Comparison of ENCODE assay signal across 1 cellular context in genomic region chr10:4354382-4354812, GRCh38.
A peak's percentile ranks its signal among the peaks of the same experiment; 100 is the strongest.
TF ChIP-seq lines count a peak whose summit lies in the region.

No MANE protein-coding gene starts in this region.

TF ChIP-seq in HEK293, 187 proteins besides CTCF, POLR2A, EP300 and RAD21 (continued from another document and continues in another):
- TF ChIP-seq, protein P1, sequence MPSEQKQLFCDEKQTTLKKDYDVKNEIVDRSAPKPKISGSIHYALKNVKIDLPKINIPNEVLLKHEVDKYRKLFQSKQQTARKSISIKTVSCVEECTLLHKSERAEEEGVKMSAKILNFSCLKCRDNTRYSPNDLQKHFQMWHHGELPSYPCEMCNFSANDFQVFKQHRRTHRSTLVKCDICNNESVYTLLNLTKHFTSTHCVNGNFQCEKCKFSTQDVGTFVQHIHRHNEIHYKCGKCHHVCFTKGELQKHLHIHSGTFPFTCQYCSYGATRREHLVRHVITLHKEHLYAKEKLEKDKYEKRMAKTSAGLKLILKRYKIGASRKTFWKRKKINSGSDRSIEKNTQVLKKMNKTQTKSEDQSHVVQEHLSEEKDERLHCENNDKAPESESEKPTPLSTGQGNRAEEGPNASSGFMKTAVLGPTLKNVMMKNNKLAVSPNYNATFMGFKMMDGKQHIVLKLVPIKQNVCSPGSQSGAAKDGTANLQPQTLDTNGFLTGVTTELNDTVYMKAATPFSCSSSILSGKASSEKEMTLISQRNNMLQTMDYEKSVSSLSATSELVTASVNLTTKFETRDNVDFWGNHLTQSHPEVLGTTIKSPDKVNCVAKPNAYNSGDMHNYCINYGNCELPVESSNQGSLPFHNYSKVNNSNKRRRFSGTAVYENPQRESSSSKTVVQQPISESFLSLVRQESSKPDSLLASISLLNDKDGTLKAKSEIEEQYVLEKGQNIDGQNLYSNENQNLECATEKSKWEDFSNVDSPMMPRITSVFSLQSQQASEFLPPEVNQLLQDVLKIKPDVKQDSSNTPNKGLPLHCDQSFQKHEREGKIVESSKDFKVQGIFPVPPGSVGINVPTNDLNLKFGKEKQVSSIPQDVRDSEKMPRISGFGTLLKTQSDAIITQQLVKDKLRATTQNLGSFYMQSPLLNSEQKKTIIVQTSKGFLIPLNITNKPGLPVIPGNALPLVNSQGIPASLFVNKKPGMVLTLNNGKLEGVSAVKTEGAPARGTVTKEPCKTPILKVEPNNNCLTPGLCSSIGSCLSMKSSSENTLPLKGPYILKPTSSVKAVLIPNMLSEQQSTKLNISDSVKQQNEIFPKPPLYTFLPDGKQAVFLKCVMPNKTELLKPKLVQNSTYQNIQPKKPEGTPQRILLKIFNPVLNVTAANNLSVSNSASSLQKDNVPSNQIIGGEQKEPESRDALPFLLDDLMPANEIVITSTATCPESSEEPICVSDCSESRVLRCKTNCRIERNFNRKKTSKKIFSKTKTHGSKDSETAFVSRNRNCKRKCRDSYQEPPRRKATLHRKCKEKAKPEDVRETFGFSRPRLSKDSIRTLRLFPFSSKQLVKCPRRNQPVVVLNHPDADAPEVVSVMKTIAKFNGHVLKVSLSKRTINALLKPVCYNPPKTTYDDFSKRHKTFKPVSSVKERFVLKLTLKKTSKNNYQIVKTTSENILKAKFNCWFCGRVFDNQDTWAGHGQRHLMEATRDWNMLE (tag by site-specific recombination; conservative IDR thresholded peaks at IDR 0.05; ENCODE audit: low read depth), result 0 out of 2 replicates have a peak, but pooled peaks have one; percentile 15
- TF ChIP-seq ZNF157 (tag by site-specific recombination; IDR thresholded peaks at IDR 0.05), result no peak
- no peak for TF ChIP-seq KLF17 (tag by site-specific recombination; IDR thresholded peaks at IDR 0.05)
- TF ChIP-seq ZNF10 (tag by site-specific recombination; IDR thresholded peaks at IDR 0.05), result peak; percentile 83
- no peak for TF ChIP-seq YY2 (tag by site-specific recombination; IDR thresholded peaks at IDR 0.05)
- TF ChIP-seq, protein P2, sequence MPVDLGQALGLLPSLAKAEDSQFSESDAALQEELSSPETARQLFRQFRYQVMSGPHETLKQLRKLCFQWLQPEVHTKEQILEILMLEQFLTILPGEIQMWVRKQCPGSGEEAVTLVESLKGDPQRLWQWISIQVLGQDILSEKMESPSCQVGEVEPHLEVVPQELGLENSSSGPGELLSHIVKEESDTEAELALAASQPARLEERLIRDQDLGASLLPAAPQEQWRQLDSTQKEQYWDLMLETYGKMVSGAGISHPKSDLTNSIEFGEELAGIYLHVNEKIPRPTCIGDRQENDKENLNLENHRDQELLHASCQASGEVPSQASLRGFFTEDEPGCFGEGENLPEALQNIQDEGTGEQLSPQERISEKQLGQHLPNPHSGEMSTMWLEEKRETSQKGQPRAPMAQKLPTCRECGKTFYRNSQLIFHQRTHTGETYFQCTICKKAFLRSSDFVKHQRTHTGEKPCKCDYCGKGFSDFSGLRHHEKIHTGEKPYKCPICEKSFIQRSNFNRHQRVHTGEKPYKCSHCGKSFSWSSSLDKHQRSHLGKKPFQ (tag by site-specific recombination; IDR thresholded peaks at IDR 0.05), result no peak
- TF ChIP-seq ZNF155 (tag by site-specific recombination; IDR thresholded peaks at IDR 0.05), result no peak
- peak; percentile 16; the same call in 1 of the 2 replicates for TF ChIP-seq MZF1 (tag by site-specific recombination; IDR thresholded peaks at IDR 0.05; ENCODE audit: borderline replicate concordance)
- no peak for TF ChIP-seq ZNF513 (tag by site-specific recombination; IDR thresholded peaks at IDR 0.05)
- no peak for TF ChIP-seq ZBTB21 (tag by site-specific recombination; IDR thresholded peaks at IDR 0.05)
- no peak for TF ChIP-seq ZBTB49 (tag by site-specific recombination; IDR thresholded peaks at IDR 0.05; ENCODE audit: low read depth)
- TF ChIP-seq ZNF112 (tag by site-specific recombination; IDR thresholded peaks at IDR 0.05), result no peak
- TF ChIP-seq ZNF426 (tag by site-specific recombination; IDR thresholded peaks at IDR 0.05), result no peak
- TF ChIP-seq ZNF214 (tag by site-specific recombination; IDR thresholded peaks at IDR 0.05; ENCODE audit: borderline replicate concordance), result no peak
- TF ChIP-seq, protein P3, sequence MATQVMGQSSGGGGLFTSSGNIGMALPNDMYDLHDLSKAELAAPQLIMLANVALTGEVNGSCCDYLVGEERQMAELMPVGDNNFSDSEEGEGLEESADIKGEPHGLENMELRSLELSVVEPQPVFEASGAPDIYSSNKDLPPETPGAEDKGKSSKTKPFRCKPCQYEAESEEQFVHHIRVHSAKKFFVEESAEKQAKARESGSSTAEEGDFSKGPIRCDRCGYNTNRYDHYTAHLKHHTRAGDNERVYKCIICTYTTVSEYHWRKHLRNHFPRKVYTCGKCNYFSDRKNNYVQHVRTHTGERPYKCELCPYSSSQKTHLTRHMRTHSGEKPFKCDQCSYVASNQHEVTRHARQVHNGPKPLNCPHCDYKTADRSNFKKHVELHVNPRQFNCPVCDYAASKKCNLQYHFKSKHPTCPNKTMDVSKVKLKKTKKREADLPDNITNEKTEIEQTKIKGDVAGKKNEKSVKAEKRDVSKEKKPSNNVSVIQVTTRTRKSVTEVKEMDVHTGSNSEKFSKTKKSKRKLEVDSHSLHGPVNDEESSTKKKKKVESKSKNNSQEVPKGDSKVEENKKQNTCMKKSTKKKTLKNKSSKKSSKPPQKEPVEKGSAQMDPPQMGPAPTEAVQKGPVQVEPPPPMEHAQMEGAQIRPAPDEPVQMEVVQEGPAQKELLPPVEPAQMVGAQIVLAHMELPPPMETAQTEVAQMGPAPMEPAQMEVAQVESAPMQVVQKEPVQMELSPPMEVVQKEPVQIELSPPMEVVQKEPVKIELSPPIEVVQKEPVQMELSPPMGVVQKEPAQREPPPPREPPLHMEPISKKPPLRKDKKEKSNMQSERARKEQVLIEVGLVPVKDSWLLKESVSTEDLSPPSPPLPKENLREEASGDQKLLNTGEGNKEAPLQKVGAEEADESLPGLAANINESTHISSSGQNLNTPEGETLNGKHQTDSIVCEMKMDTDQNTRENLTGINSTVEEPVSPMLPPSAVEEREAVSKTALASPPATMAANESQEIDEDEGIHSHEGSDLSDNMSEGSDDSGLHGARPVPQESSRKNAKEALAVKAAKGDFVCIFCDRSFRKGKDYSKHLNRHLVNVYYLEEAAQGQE (tag by site-specific recombination; IDR thresholded peaks at IDR 0.05), result no peak
- 0 out of 2 replicates have a peak, but pooled peaks have one; percentile 16 for TF ChIP-seq ZNF843 (tag by site-specific recombination; IDR thresholded peaks at IDR 0.05)
- TF ChIP-seq ZBTB48 (tag by site-specific recombination; IDR thresholded peaks at IDR 0.05), result no peak
- TF ChIP-seq INSM2 (tag by site-specific recombination; IDR thresholded peaks at IDR 0.05), result peak; percentile 59
- no peak for TF ChIP-seq ZNF549 (tag by site-specific recombination; IDR thresholded peaks at IDR 0.05)
- TF ChIP-seq GLIS2 (tag by site-specific recombination; IDR thresholded peaks at IDR 0.05), result no peak
- no peak for TF ChIP-seq ZNF560 (tag by site-specific recombination; IDR thresholded peaks at IDR 0.05; ENCODE audit: borderline replicate concordance)
- TF ChIP-seq, protein P4, sequence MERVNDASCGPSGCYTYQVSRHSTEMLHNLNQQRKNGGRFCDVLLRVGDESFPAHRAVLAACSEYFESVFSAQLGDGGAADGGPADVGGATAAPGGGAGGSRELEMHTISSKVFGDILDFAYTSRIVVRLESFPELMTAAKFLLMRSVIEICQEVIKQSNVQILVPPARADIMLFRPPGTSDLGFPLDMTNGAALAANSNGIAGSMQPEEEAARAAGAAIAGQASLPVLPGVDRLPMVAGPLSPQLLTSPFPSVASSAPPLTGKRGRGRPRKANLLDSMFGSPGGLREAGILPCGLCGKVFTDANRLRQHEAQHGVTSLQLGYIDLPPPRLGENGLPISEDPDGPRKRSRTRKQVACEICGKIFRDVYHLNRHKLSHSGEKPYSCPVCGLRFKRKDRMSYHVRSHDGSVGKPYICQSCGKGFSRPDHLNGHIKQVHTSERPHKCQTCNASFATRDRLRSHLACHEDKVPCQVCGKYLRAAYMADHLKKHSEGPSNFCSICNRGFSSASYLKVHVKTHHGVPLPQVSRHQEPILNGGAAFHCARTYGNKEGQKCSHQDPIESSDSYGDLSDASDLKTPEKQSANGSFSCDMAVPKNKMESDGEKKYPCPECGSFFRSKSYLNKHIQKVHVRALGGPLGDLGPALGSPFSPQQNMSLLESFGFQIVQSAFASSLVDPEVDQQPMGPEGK (tag by site-specific recombination; IDR thresholded peaks at IDR 0.05), result no peak
- TF ChIP-seq ZNF16 (tag by site-specific recombination; IDR thresholded peaks at IDR 0.05; ENCODE audit: low read depth), result no peak
- no peak for TF ChIP-seq KLF16 (tag by site-specific recombination; IDR thresholded peaks at IDR 0.05)
- no peak for TF ChIP-seq ZNF391 (tag by site-specific recombination; IDR thresholded peaks at IDR 0.05; ENCODE audit: borderline replicate concordance, low read depth)
- no peak for TF ChIP-seq ZNF2 (tag by site-specific recombination; IDR thresholded peaks at IDR 0.05)
- TF ChIP-seq, protein P5, sequence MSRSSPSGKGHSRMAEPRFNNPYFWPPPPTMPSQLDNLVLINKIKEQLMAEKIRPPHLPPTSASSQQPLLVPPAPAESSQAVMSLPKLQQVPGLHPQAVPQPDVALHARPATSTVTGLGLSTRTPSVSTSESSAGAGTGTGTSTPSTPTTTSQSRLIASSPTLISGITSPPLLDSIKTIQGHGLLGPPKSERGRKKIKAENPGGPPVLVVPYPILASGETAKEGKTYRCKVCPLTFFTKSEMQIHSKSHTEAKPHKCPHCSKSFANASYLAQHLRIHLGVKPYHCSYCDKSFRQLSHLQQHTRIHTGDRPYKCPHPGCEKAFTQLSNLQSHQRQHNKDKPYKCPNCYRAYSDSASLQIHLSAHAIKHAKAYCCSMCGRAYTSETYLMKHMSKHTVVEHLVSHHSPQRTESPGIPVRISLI (tag by site-specific recombination; IDR thresholded peaks at IDR 0.05), result no peak
- TF ChIP-seq ZNF350 (tag by site-specific recombination; IDR thresholded peaks at IDR 0.05), result no peak
- TF ChIP-seq, protein P6, sequence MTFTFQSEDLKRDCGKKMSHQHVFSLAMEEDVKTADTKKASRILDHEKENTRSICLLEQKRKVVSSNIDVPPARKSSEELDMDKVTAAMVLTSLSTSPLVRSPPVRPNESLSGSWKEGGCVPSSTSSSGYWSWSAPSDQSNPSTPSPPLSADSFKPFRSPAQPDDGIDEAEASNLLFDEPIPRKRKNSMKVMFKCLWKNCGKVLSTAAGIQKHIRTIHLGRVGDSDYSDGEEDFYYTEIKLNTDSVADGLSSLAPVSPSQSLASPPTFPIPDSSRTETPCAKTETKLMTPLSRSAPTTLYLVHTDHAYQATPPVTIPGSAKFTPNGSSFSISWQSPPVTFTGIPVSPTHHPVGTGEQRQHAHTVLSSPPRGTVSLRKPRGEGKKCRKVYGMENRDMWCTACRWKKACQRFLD (tag by site-specific recombination; IDR thresholded peaks at IDR 0.05), result no peak
- no peak for TF ChIP-seq ZFP69B (tag by site-specific recombination; IDR thresholded peaks at IDR 0.05)
- no peak for TF ChIP-seq ZNF138 (tag by site-specific recombination; IDR thresholded peaks at IDR 0.05; ENCODE audit: borderline replicate concordance)
- TF ChIP-seq ZNF394 (tag by site-specific recombination; IDR thresholded peaks at IDR 0.05; ENCODE audit: borderline replicate concordance), result peak; percentile 51; the same call in 1 of the 2 replicates
